ENCODE assay signal across 1 cellular context in genomic region chr10:28503114-28503513, GRCh38.
TF ChIP-seq lines count a peak whose summit lies in the region.

No MANE protein-coding gene starts in this region.

TF ChIP-seq in GM23338, 12 proteins besides CTCF, POLR2A, EP300 and RAD21 (continued from another document):
- TF ChIP-seq ZNF462 (CRISPR knock-in tag; IDR thresholded peaks at IDR 0.05) (no peak), JUNB (IDR thresholded peaks at IDR 0.05; ENCODE audit: unreplicated experiment) (no peak), ZNF114 (CRISPR knock-in tag; IDR thresholded peaks at IDR 0.05) (no peak)
